Comparison of ENCODE assay signal across 16 cellular contexts in the genomic region with DNA sequence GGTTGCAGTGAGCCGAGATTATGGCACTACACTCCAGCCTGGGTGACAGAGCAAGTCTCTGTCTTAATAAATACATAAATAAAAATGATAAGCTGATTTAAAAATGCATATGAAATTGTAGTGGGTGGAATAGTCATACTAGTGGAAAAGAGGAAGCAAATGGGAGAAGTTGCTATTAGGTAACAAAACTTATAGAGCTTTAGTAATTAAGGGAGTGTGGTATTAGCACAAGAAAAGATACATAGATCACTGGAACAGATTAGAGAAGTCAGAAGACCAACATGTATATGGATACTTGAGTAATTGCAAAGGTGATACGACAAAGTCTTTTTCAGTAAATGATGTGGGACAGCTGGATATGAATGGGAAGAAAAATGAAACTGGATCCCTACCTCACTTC. TPM values are rescaled to one million over a fixed set of nuclear protein-coding genes. Genes with fewer than 3 reads are reported as not detected.
DNase-seq lines count a peak whose midpoint lies in the region; TF ChIP-seq lines count a peak whose summit lies in the region.
"Had no signal": no experiment of that assay in that cellular context is flagged by ENCODE, and none has a peak within 500 bp of the region (broad histone marks: within the 10 kb centered on the region; RNA-seq: fewer than 3 reads in every experiment).

No MANE protein-coding gene starts in this region.

- DNase-seq in LHCN-M2 (ENCODE audit: low read depth): peak; percentile 13
- peak; percentile 75 for DNase-seq in SIG-M5 treated with dmso at 0.1 percent for 504 hours (lab: John Stamatoyannopoulos, UW; ENCODE audit: unreplicated experiment)
- DNase-seq in esophagus muscularis mucosa (ENCODE audit: extremely low spot score): no peak
- no peak for DNase-seq in substantia nigra (lab: John Stamatoyannopoulos, UW)
- no peak for DNase-seq in mesenteric fat pad (ENCODE audit: low spot score)
- no peak for DNase-seq in activated CD8-positive, alpha-beta memory T cell treated with anti-CD3 and anti-CD28 coated beads, Interleukin-2, amount 50 U/mL, for 48 hours
- no peak for DNase-seq in activated naive CD4-positive, alpha-beta T cell treated with anti-CD3 and anti-CD28 coated beads, Interleukin-2, amount 10 ng/mL, durations not matched to agents 7 days and 5 days
- DNase-seq: activated CD4-positive, alpha-beta T cell treated with anti-CD3 and anti-CD28 coated beads, Interleukin-2, amount 10 ng/mL, durations not matched to agents 7 days and 5 days; Caco-2; mesendoderm; NCI-H187 treated with DMSO at 0.1 percent for 48 hours; NCI-H446 treated with DMSO at 0.1 percent for 48 hours; stimulated activated CD4-positive, alpha-beta T cell treated with anti-CD3 and anti-CD28 coated beads, Interleukin-1b, Interleukin-23, amount 100 ng/mL, for 48 hours; T-helper 9 cell had no signal

- no peaks in the 10 kb centered on the region for H3K27me3 Mint-ChIP-seq in activated naive CD4-positive, alpha-beta T cell treated with anti-CD3 and anti-CD28 coated beads, Interleukin-2, amount 10 ng/mL, durations not matched to agents 7 days and 5 days
- H3K27me3 Mint-ChIP-seq: activated CD4-positive, alpha-beta T cell treated with anti-CD3 and anti-CD28 coated beads, Interleukin-2, amount 10 ng/mL, durations not matched to agents 7 days and 5 days; activated naive CD4-positive, alpha-beta T cell treated with anti-CD3 and anti-CD28 coated beads, Interleukin-2, amount 50 U/mL, for 24 hours had no signal

- H3K27ac Mint-ChIP-seq in activated naive CD4-positive, alpha-beta T cell treated with anti-CD3 and anti-CD28 coated beads, Interleukin-2, amount 10 ng/mL, durations not matched to agents 7 days and 5 days: no peak overlapping the region
- H3K27ac Mint-ChIP-seq: activated CD4-positive, alpha-beta T cell treated with anti-CD3 and anti-CD28 coated beads, Interleukin-2, amount 10 ng/mL, durations not matched to agents 7 days and 5 days; activated naive CD4-positive, alpha-beta T cell treated with anti-CD3 and anti-CD28 coated beads, Interleukin-2, amount 50 U/mL, for 24 hours had no signal

- H3K4me1 ChIP-seq in esophagus muscularis mucosa: peaks cover 7 to 31% (median 25%) of the 10 kb centered on the region in 4 donors
- H3K4me1 ChIP-seq: Caco-2 had no signal

- H3K9me3 Mint-ChIP-seq in activated naive CD4-positive, alpha-beta T cell treated with anti-CD3 and anti-CD28 coated beads, Interleukin-2, amount 10 ng/mL, durations not matched to agents 7 days and 5 days: no peaks in the 10 kb centered on the region

- H3K4me3 ChIP-seq in esophagus muscularis mucosa: no peak overlapping the region
- H3K4me3 ChIP-seq: SJSA1 had no signal

- H3K36me3 Mint-ChIP-seq in activated naive CD4-positive, alpha-beta T cell treated with anti-CD3 and anti-CD28 coated beads, Interleukin-2, amount 10 ng/mL, durations not matched to agents 7 days and 5 days: peaks cover 4% of the 10 kb centered on the region

- 76% methylated on average over 2 of the region's 2 CpGs for WGBS in esophagus muscularis mucosa

- no peaks in the 10 kb centered on the region for H3K4me1 Mint-ChIP-seq in activated naive CD4-positive, alpha-beta T cell treated with anti-CD3 and anti-CD28 coated beads, Interleukin-2, amount 10 ng/mL, durations not matched to agents 7 days and 5 days

- H3K27ac ChIP-seq in esophagus muscularis mucosa (replicated peaks in 1 of 4): peak overlapping the region; percentile 45 to 63 (median 58)
- peak overlapping the region; percentile 39 for H3K27ac ChIP-seq in substantia nigra (ENCODE audit: low read depth, low read length, poor library complexity, severe bottlenecking)
- H3K27ac ChIP-seq: SJSA1 had no signal

- no peak for TF ChIP-seq EP300 in esophagus muscularis mucosa (IDR thresholded peaks at IDR 0.05)

- H3K9me3 ChIP-seq in esophagus muscularis mucosa: no peaks in the 10 kb centered on the region
- H3K9me3 ChIP-seq: Caco-2, SJSA1 had no signal

- intact Hi-C loops in esophagus muscularis mucosa (cut with DNase I): no loop called here

- no peak overlapping the region for H3K4me3 Mint-ChIP-seq in activated naive CD4-positive, alpha-beta T cell treated with anti-CD3 and anti-CD28 coated beads, Interleukin-2, amount 10 ng/mL, durations not matched to agents 7 days and 5 days
- H3K4me3 Mint-ChIP-seq: activated CD4-positive, alpha-beta T cell treated with anti-CD3 and anti-CD28 coated beads, Interleukin-2, amount 10 ng/mL, durations not matched to agents 7 days and 5 days; activated naive CD4-positive, alpha-beta T cell treated with anti-CD3 and anti-CD28 coated beads, Interleukin-2, amount 50 U/mL, for 24 hours had no signal

- no peaks in the 10 kb centered on the region for H3K27me3 ChIP-seq in esophagus muscularis mucosa
- H3K27me3 ChIP-seq: SJSA1 had no signal

- no peak for TF ChIP-seq POLR2A in esophagus muscularis mucosa (IDR thresholded peaks at IDR 0.05; ENCODE audit: low read depth)

- peaks cover under 1 to 23% (median 5%) of the 10 kb centered on the region in 4 donors for H3K36me3 ChIP-seq in esophagus muscularis mucosa

- CTCF ChIA-PET in activated naive CD4-positive, alpha-beta T cell treated with anti-CD3 and anti-CD28 coated beads, Interleukin-2, amount 10 ng/mL, durations not matched to agents 7 days and 5 days (lab: Charles Lee): interaction anchor here (0.7 kb wide), 1 partner anchor 12 kb away, joined by 3 read pairs; no protein-coding TSS in a partner anchor

- no peak for TF ChIP-seq CTCF in esophagus muscularis mucosa (IDR thresholded peaks at IDR 0.05)

RNA-seq across cellular contexts. Expression of gene TECPR2, which starts 26.5 kb away (rescaled TPM):
- 20.4 and 21.7 TPM in 2 replicates for total RNA-seq in LHCN-M2 (2014; rRNA removed)
- polyA plus RNA-seq in LHCN-M2 (2012): 8.9 TPM
- total RNA-seq in esophagus muscularis mucosa: 10 to 100 TPM; 28.7 to 54.8 (median 36.6) TPM
- 29.5 TPM for total RNA-seq in mesenteric fat pad

RNA-seq across cellular contexts. Expression of gene CINP, which starts 26.6 kb away (rescaled TPM):
- 48.4 and 64.4 TPM in 2 replicates for total RNA-seq in LHCN-M2 (2014; rRNA removed)
- polyA plus RNA-seq in LHCN-M2 (2012): 50.5 TPM
- 10 to 100 TPM; 21.6 to 27.7 (median 25.4) TPM for total RNA-seq in esophagus muscularis mucosa
- total RNA-seq in mesenteric fat pad: 34.1 TPM

Comparison
In these comparisons a context has a peak if more than half of its experiments do, and no peak if none do; other contexts are left out.
1. DNase-seq: peak in LHCN-M2 (single experiment) and SIG-M5 treated with dmso at 0.1 percent for 504 hours (single experiment); none in esophagus muscularis mucosa (single experiment), substantia nigra (0 of 49), mesenteric fat pad (single experiment), activated CD8-positive, alpha-beta memory T cell treated with anti-CD3 and anti-CD28 coated beads, Interleukin-2, amount 50 U/mL, for 48 hours (single experiment) and activated naive CD4-positive, alpha-beta T cell treated with anti-CD3 and anti-CD28 coated beads, Interleukin-2, amount 10 ng/mL, durations not matched to agents 7 days and 5 days (single experiment).